11 cellular contexts compared by ENCODE assay signal in genomic region chr1:23854568-23854967, GRCh38. TPM values are rescaled to one million over a fixed set of nuclear protein-coding genes. Genes with fewer than 3 reads are reported as not detected.
DNase-seq lines count a peak whose midpoint lies in the region; ATAC-seq and TF ChIP-seq lines count a peak whose summit lies in the region.
"Had no signal": no experiment of that assay in that cellular context is flagged by ENCODE, and none has a peak within 500 bp of the region (broad histone marks: within the 10 kb centered on the region; RNA-seq: fewer than 3 reads in every experiment).

No MANE protein-coding gene starts in this region.

- H4K20me1 ChIP-seq in MM.1S (ENCODE audit: insufficient read depth, low read length) = no peaks in the 10 kb centered on the region

- no peaks in the 10 kb centered on the region for H3K27me3 ChIP-seq in heart left ventricle
- no peaks in the 10 kb centered on the region for H3K27me3 ChIP-seq in MM.1S (replicated peaks; ENCODE audit: insufficient read depth, low read length)
- H3K27me3 ChIP-seq in gastrocnemius medialis = no peaks in the 10 kb centered on the region

- 26 to 41% (median 32%) methylated on average over 2 of the region's 2 CpGs for WGBS in heart left ventricle, 4 donors

- H3K4me1 ChIP-seq in heart left ventricle (peaks cover 0 to under 1% (median 0%) of the 10 kb centered on the region in 12 donors), MM.1S (ENCODE audit: low read length) (peaks cover 12% of the 10 kb centered on the region; the same call in 1 of the 2 replicates), gastrocnemius medialis (peaks cover 0 to 5% of the 10 kb centered on the region in 2 donors)
- H3K4me1 ChIP-seq: Caco-2 had no signal

- no peaks in the 10 kb centered on the region for H3K27me3 Mint-ChIP-seq in chondrocyte (ENCODE audit: low read depth)
- H3K27me3 Mint-ChIP-seq: IgD-negative memory B cell had no signal

- H3K9me3 ChIP-seq in heart left ventricle = no peaks in the 10 kb centered on the region
- no peaks in the 10 kb centered on the region for H3K9me3 ChIP-seq in MM.1S (replicated peaks; ENCODE audit: insufficient read depth, low read length)
- no peaks in the 10 kb centered on the region for H3K9me3 ChIP-seq in gastrocnemius medialis
- H3K9me3 ChIP-seq: Caco-2 had no signal

- H3K9me3 Mint-ChIP-seq in chondrocyte (ENCODE audit: low read depth) = no peaks in the 10 kb centered on the region
- H3K9me3 Mint-ChIP-seq: IgD-negative memory B cell had no signal

- TF ChIP-seq POLR2A in heart left ventricle (IDR thresholded peaks at IDR 0.05) (no peak), gastrocnemius medialis (IDR thresholded peaks at IDR 0.05) (no peak)

- H3F3A ChIP-seq in MM.1S (ENCODE audit: insufficient read depth, low read length) = 0 out of 2 replicates have a peak, but pooled peaks cover 8% of the 10 kb centered on the region

- ATAC-seq in heart left ventricle (peak in 1 of 4 donors; percentile 39), Right ventricle myocardium inferior (no peak), gastrocnemius medialis (peak in 1 of 2 donors; percentile 47), GM19035 (IDR thresholded peaks at IDR 0.05; ENCODE audit: unreplicated experiment) (no peak), omental fat pad (ENCODE audit: low FRiP score) (no peak)

- peak overlapping the region; percentile 65 for H3K4me2 ChIP-seq in MM.1S (ENCODE audit: low read depth, low read length)

- H3K36me3 Mint-ChIP-seq in chondrocyte (ENCODE audit: low read depth) = peaks cover 7% of the 10 kb centered on the region

- no peaks in the 10 kb centered on the region for H3K9me2 ChIP-seq in MM.1S (replicated peaks; ENCODE audit: insufficient read depth, low read length)

- no peaks in the 10 kb centered on the region for H3K79me2 ChIP-seq in MM.1S (ENCODE audit: low read length)

- peak overlapping the region; percentile 42 for H2AFZ ChIP-seq in MM.1S (ENCODE audit: low read length)

- H3K4me3 ChIP-seq in heart left ventricle (no peak overlapping the region), MM.1S (ENCODE audit: low read length) (peak overlapping the region; percentile 53), gastrocnemius medialis (no peak overlapping the region)

- H3K9ac ChIP-seq in MM.1S (ENCODE audit: low read length) = peak overlapping the region; percentile 48; the same call in 1 of the 2 replicates

- H3K4me3 Mint-ChIP-seq in chondrocyte (ENCODE audit: unreplicated experiment) = no peak overlapping the region
- H3K4me3 Mint-ChIP-seq: nephron had no signal

- H3K27ac ChIP-seq in heart left ventricle = no peak overlapping the region
- H3K27ac ChIP-seq in MM.1S (ENCODE audit: low read length) = peak overlapping the region; percentile 44; the same call in 1 of the 2 replicates
- no peak overlapping the region for H3K27ac ChIP-seq in gastrocnemius medialis

- intact Hi-C loops in heart left ventricle (cut with DNase I) = no loop called here
- intact Hi-C loops in Right ventricle myocardium inferior (cut with DNase I) = no loop called here
- intact Hi-C loops in gastrocnemius medialis (cut with DNase I; ENCODE audit: low total_unique reads) = loop anchor here (2.0 kb wide), 1 partner anchor 46 kb away; no protein-coding TSS in a partner anchor

- TF ChIP-seq CTCF in heart left ventricle (IDR thresholded peaks at IDR 0.05) (peak in 8 of 12 donors; percentile 13 to 39 (median 24)), MM.1S (IDR thresholded peaks at IDR 0.05; ENCODE audit: low read length) (peak; percentile 57), chondrocyte (IDR thresholded peaks at IDR 0.05) (peak; percentile 67), gastrocnemius medialis (IDR thresholded peaks at IDR 0.05 in 4 of 5, conservative IDR thresholded peaks at IDR 0.05 in 1 of 5) (peak in 4 of 5 experiments; percentile 37 to 64 (median 57)), omental fat pad (IDR thresholded peaks at IDR 0.05) (no peak)

- H3K4me1 Mint-ChIP-seq in chondrocyte (ENCODE audit: low read depth) = no peaks in the 10 kb centered on the region
- H3K4me1 Mint-ChIP-seq: nephron had no signal

- H3K36me3 ChIP-seq in heart left ventricle (peaks cover 0 to 63% (median 48%) of the 10 kb centered on the region in 9 donors), MM.1S (replicated peaks; ENCODE audit: insufficient read depth, low read length) (no peaks in the 10 kb centered on the region), gastrocnemius medialis (peaks cover 0 to 31% of the 10 kb centered on the region in 2 donors)

- in situ Hi-C loops in gastrocnemius medialis (cut with MboI; ENCODE audit: low sequenced_read_pairs in 4 of 4) = no loop called here

- no peak overlapping the region for H3K27ac Mint-ChIP-seq in chondrocyte (ENCODE audit: unreplicated experiment)
- H3K27ac Mint-ChIP-seq: nephron had no signal

- DNase-seq in heart left ventricle (no peak), Right ventricle myocardium inferior (ENCODE audit: missing footprints) (no peak), MM.1S (peak; percentile 56), chondrocyte (ENCODE audit: low spot score) (no peak), gastrocnemius medialis (no peak), mucosa of gallbladder (ENCODE audit: low spot score) (no peak), omental fat pad (ENCODE audit: low spot score) (no peak)

RNA-seq across cellular contexts. Expression of gene FUCA1, which starts 13.5 kb away (rescaled TPM):
- total RNA-seq in heart left ventricle = 10 to 100 TPM; 12.8 to 54.2 (median 16.1) TPM
- 10 to 100 TPM; 10.6 to 16.4 TPM for polyA plus RNA-seq in heart left ventricle
- total RNA-seq in Right ventricle myocardium inferior = 12.2 TPM
- 14.6 to 15.9 TPM (median 15.6 TPM) in 3 replicates for total RNA-seq in chondrocyte
- total RNA-seq in gastrocnemius medialis = 10 to 100 TPM in 3 of 4 donors, 1 to 10 TPM in 1; 8.1 to 15.4 (median 12.4) TPM
- total RNA-seq in mucosa of gallbladder = 65.9 TPM
- 10 to 100 TPM; 31.7 to 49.5 (median 45.7) TPM for total RNA-seq in omental fat pad

RNA-seq across cellular contexts. Expression of gene HMGCL, which starts 29.3 kb away (rescaled TPM):
- total RNA-seq in heart left ventricle (10 to 100 TPM; 22.0 to 44.3 (median 41.1) TPM), Right ventricle myocardium inferior (32.8 TPM), chondrocyte (22.0 to 26.8 TPM (median 25.9 TPM) in 3 replicates), gastrocnemius medialis (10 to 100 TPM; 19.1 to 30.0 (median 29.5) TPM), mucosa of gallbladder (57.6 TPM), omental fat pad (10 to 100 TPM; 19.2 to 47.1 (median 41.4) TPM)
- polyA plus RNA-seq in heart left ventricle = 10 to 100 TPM; 24.3 to 27.8 TPM

RNA-seq across cellular contexts. Expression of gene GALE, which starts 54.0 kb away (rescaled TPM):
- total RNA-seq in heart left ventricle (10 to 100 TPM in 2 of 9 donors, 1 to 10 TPM in 7; 6.2 to 13.8 (median 8.9) TPM), Right ventricle myocardium inferior (7.8 TPM), chondrocyte (24.9 to 34.0 TPM (median 25.7 TPM) in 3 replicates), gastrocnemius medialis (1 to 10 TPM; 2.9 to 5.7 (median 4.1) TPM), mucosa of gallbladder (111 TPM), omental fat pad (10 to 100 TPM; 15.6 to 19.4 (median 17.9) TPM)
- 10 to 100 TPM; 14.8 to 20.8 TPM for polyA plus RNA-seq in heart left ventricle

RNA-seq across cellular contexts. Expression of gene CNR2, which starts 58.6 kb away (rescaled TPM):
- total RNA-seq in heart left ventricle (under 1 TPM in 3 of 9 donors, not detected in 6; 0.07 to 0.13 (median 0.11) TPM), Right ventricle myocardium inferior (not detected), chondrocyte (not detected in 3 replicates), gastrocnemius medialis (not detected), mucosa of gallbladder (0.03 TPM), omental fat pad (under 1 TPM in 2 of 4 donors, not detected in 2; 0.06 to 0.09 TPM)
- polyA plus RNA-seq in heart left ventricle = under 1 TPM in 1 of 2 donors, not detected in 1; 0.01 TPM
- total RNA-seq: Caco-2 had no signal

Comparison
In these comparisons a context has a peak if more than half of its experiments do, and no peak if none do; other contexts are left out.
1. CTCF ChIP-seq: peak in heart left ventricle (8 of 12), MM.1S (single experiment), chondrocyte (single experiment) and gastrocnemius medialis (4 of 5); none in omental fat pad (0 of 3).